Comparison of ENCODE assay signal across 8 cellular contexts in the genomic region with DNA sequence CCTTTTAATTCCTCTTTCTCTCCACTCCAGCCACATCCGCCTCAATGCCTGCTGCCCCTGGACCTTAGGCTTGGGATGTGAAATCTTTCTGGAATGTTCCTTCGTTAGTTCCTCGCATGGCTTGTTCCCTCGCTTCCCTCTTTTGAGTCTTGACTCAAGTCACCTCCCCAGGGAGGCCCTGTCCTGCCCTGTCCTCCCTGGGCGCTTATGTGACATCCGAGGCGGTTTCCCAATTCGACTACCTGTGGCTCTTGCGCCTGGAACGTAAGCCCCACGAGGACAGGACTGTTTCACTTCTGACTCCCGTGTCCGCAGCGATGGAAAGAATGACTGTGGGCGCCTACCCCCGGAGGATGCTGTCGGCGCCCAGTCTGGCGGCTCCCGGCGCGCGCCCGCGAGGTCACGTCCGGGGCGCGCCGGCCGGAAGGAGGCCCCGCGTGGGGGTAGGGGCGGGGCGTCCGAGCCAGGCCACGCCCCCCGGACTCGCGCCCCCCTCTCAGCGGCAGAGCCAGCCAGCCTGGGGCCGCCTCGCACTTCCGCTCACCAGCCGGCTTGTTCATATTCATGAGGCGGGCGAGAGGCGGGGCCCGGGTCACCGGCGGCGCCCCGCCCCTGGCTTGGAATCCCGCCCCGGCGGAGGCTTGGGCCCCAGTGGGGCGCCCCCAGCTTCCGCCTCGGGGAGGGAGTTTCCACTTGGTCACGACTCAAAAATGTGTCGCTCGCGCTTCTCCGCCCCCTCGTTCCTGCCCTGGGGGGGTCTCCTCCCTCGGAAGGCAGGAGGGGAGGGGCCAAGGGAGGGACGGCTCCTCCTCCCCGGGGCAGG. TPM values are rescaled to one million over a fixed set of nuclear protein-coding genes. Genes with fewer than 3 reads are reported as not detected.
DNase-seq lines count a peak whose midpoint lies in the region; ATAC-seq, FAIRE-seq and TF ChIP-seq lines count a peak whose summit lies in the region.

No MANE protein-coding gene starts in this region.

- TF ChIP-seq EP300 in A549 (IDR thresholded peaks at IDR 0.05) = peak in 1 of 2 experiments; percentile 61; a peak in 1 of 5 replicates

- H3K27ac Mint-ChIP-seq in activated CD4-positive, alpha-beta T cell treated with anti-CD3 and anti-CD28 coated beads for 36 hours = peak overlapping the region; percentile 99

- intact Hi-C loops in activated CD4-positive, alpha-beta T cell treated with anti-CD3 and anti-CD28 coated beads for 36 hours (cut with DNase I, micrococcal nuclease) = loop anchor here (1.0 to 5.0 kb wide), 22 partner anchors 8 to 1285 kb away; a partner anchor contains a TSS

- H3K4me3 ChIP-seq in A549 = peak overlapping the region; percentile 88
- H3K4me3 ChIP-seq in coronary artery = peak overlapping the region; percentile 68

- peak overlapping the region; percentile 94 for H3K4me2 ChIP-seq in A549

- no peaks in the 10 kb centered on the region for H3K9me3 ChIP-seq in A549

- peak; percentile 53 for TF ChIP-seq POLR2A in A549 (IDR thresholded peaks at IDR 0.05; ENCODE audit: low read length)

- no peak for TF ChIP-seq CTCF in A549 (IDR thresholded peaks at IDR 0.05)
- no peak for TF ChIP-seq CTCF in coronary artery (IDR thresholded peaks at IDR 0.05)

- DNase-seq in A549 (ENCODE audit: low read depth in 1 of 2, low spot score in 1 of 2) = peak; percentile 87 to 96
- DNase-seq in NCI-H460 (ENCODE audit: extremely low read depth, low read depth) = peak; percentile 93
- peak; percentile 98 for DNase-seq in activated CD4-positive, alpha-beta T cell treated with anti-CD3 and anti-CD28 coated beads for 36 hours
- DNase-seq in coronary artery (ENCODE audit: low spot score) = peak; percentile 96
- peak; percentile 95 for DNase-seq in left lobe of liver (ENCODE audit: low spot score)
- DNase-seq in stimulated activated CD4-positive, alpha-beta T cell treated with anti-CD3 and anti-CD28 coated beads, Interleukin-2, amount 100 ng/mL, for 24 hours = peak; percentile 94 to 95

- peaks cover 28% of the 10 kb centered on the region for H3K36me3 Mint-ChIP-seq in activated CD4-positive, alpha-beta T cell treated with anti-CD3 and anti-CD28 coated beads for 36 hours (ENCODE audit: low read depth)

- H3K4me1 Mint-ChIP-seq in activated CD4-positive, alpha-beta T cell treated with anti-CD3 and anti-CD28 coated beads for 36 hours = peaks cover 30% of the 10 kb centered on the region

- WGBS in A549 (ENCODE audit: missing lambda C conversion rate) = 6% methylated on average over 20 of the region's 68 CpGs

- H3K4me3 Mint-ChIP-seq in activated CD4-positive, alpha-beta T cell treated with anti-CD3 and anti-CD28 coated beads for 36 hours = peak overlapping the region; percentile 96

- H3K4me1 ChIP-seq in A549 = peaks cover 35% of the 10 kb centered on the region

- CTCF ChIA-PET in A549 (lab: Yijun Ruan, JAX) = interaction anchor here (0.6 to 20.1 kb wide), 10 partner anchors 10 to 608 kb away, joined by 3 to 423 read pairs (median 6); a partner anchor contains a TSS
- CTCF ChIA-PET in activated CD4-positive, alpha-beta T cell treated with anti-CD3 and anti-CD28 coated beads for 36 hours (lab: Charles Lee) = interaction anchor here (0.6 to 8.5 kb wide), 12 partner anchors 11 to 384 kb away, joined by 3 to 41 read pairs (median 5); no protein-coding TSS in a partner anchor

- H3K9me3 Mint-ChIP-seq in activated CD4-positive, alpha-beta T cell treated with anti-CD3 and anti-CD28 coated beads for 36 hours (ENCODE audit: low read depth) = peaks cover 5% of the 10 kb centered on the region

- POLR2A ChIA-PET in A549 (lab: Yijun Ruan, JAX) = interaction anchor here (0.6 to 2.1 kb wide), 7 partner anchors 9 to 34 kb away, joined by 3 to 17 read pairs (median 5); a partner anchor contains a TSS
- POLR2A ChIA-PET in activated CD4-positive, alpha-beta T cell treated with anti-CD3 and anti-CD28 coated beads for 36 hours (lab: Charles Lee) = interaction anchor here (0.6 to 3.4 kb wide), 5 partner anchors 8 to 54 kb away, joined by 3 to 12 read pairs (median 5); no protein-coding TSS in a partner anchor

- TF ChIP-seq RAD21 in A549 (conservative IDR thresholded peaks at IDR 0.05 in 1 of 2, IDR thresholded peaks at IDR 0.05 in 1 of 2) = no peak; a peak in 1 of 5 replicates

- peak; percentile 86 to 87 for ATAC-seq in A549
- ATAC-seq in GM18867 (IDR thresholded peaks at IDR 0.05; ENCODE audit: unreplicated experiment) = peak; percentile 89
- ATAC-seq in HG03095 (IDR thresholded peaks at IDR 0.05; ENCODE audit: unreplicated experiment) = peak; percentile 81
- peak; percentile 92 for ATAC-seq in activated CD4-positive, alpha-beta T cell treated with anti-CD3 and anti-CD28 coated beads for 36 hours
- peak; percentile 96 for ATAC-seq in left lobe of liver

- no peak for FAIRE-seq in A549 (lab: Jason Lieb, UNC)

- H3K27ac ChIP-seq in A549 = peak overlapping the region; percentile 90 to 93
- peak overlapping the region; percentile 80 to 87 for H3K27ac ChIP-seq in coronary artery

- no peaks in the 10 kb centered on the region for H3K27me3 Mint-ChIP-seq in activated CD4-positive, alpha-beta T cell treated with anti-CD3 and anti-CD28 coated beads for 36 hours

TF ChIP-seq in A549, 52 proteins besides CTCF, POLR2A, EP300 and RAD21 (continues in another document):
- TF ChIP-seq ZC3H11A (IDR thresholded peaks at IDR 0.05) (no peak), GATA3 (IDR thresholded peaks at IDR 0.05; ENCODE audit: borderline replicate concordance) (peak; percentile 64; the same call in 1 of the 2 replicates), HDAC2 (IDR thresholded peaks at IDR 0.05) (no peak), ZSCAN20 (CRISPR knock-in tag; IDR thresholded peaks at IDR 0.05) (0 out of 2 replicates have a peak, but pooled peaks have one; percentile 28), CEBPB (IDR thresholded peaks at IDR 0.05) (no peak), FOXS1 (CRISPR knock-in tag; IDR thresholded peaks at IDR 0.05) (no peak), HOXB5 (CRISPR knock-in tag; IDR thresholded peaks at IDR 0.05) (no peak), MAZ (IDR thresholded peaks at IDR 0.05; ENCODE audit: borderline replicate concordance, low read depth, low read length) (no peak; the same call in 1 of the 2 replicates), JUN (IDR thresholded peaks at IDR 0.05) (peak; percentile 60 to 66; a peak in 4 of 5 replicates), CHD2 (IDR thresholded peaks at IDR 0.05; ENCODE audit: low read length, partially characterized antibody) (no peak), HOXA7 (CRISPR knock-in tag; IDR thresholded peaks at IDR 0.05) (no peak; the same call in 1 of the 2 replicates), CHD4 (IDR thresholded peaks at IDR 0.05; ENCODE audit: borderline replicate concordance) (no peak), FOSB (CRISPR knock-in tag; IDR thresholded peaks at IDR 0.05) (no peak), RFX5 (IDR thresholded peaks at IDR 0.05) (no peak), HOXB13 (CRISPR knock-in tag; IDR thresholded peaks at IDR 0.05; ENCODE audit: low read depth) (no peak), MAFK (IDR thresholded peaks at IDR 0.05; ENCODE audit: partially characterized antibody) (no peak), FOSL2 (IDR thresholded peaks at IDR 0.05) (no peak), FOSL2 (CRISPR knock-in tag; IDR thresholded peaks at IDR 0.05) (peak; percentile 75), CBX2 (IDR thresholded peaks at IDR 0.05; ENCODE audit: borderline replicate concordance, low read depth) (no peak), SREBF2 (IDR thresholded peaks at IDR 0.05) (no peak), HEYL (CRISPR knock-in tag; IDR thresholded peaks at IDR 0.05) (no peak), ZNF302 (CRISPR knock-in tag; IDR thresholded peaks at IDR 0.05) (no peak), NR3C1 (IDR thresholded peaks at IDR 0.05) (no peak)
- TF ChIP-seq, protein P1, sequence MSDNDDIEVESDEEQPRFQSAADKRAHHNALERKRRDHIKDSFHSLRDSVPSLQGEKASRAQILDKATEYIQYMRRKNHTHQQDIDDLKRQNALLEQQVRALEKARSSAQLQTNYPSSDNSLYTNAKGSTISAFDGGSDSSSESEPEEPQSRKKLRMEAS (IDR thresholded peaks at IDR 0.05) = peak; percentile 58

RNA-seq across cellular contexts. Expression of a gene that starts 8.4 kb away (rescaled TPM):
- polyA plus RNA-seq in A549 (2011; rRNA removed) (5.5 and 6.8 TPM in 2 replicates), A549 (2017; fragmentation: RNase III; extraction: RNeasy Plus Mini Kit Qiagen cat#74134 plus additional on column Dnase treatment) (15.8 to 19.5 TPM (median 16.3 TPM) in 3 replicates)
- polyA plus RNA-seq in A549 (2012; cell fraction: cytosol; rRNA removed) = 20.8 and 29.4 TPM in 2 replicates
- polyA plus RNA-seq in A549 (2012; cell fraction: nucleus; rRNA removed) = 37.1 and 54.5 TPM in 2 replicates
- 3.3 and 6.4 TPM in 2 replicates for polyA minus RNA-seq in A549 (2011; rRNA and poly(A)+ RNA removed)
- 4.3 and 6.3 TPM in 2 replicates for total RNA-seq in NCI-H460 (2014; rRNA removed; shearing (Covaris generic))
- polyA plus RNA-seq in NCI-H460 (2014; cell fraction: nucleus; rRNA removed) = 1.6 and 2.6 TPM in 2 replicates
- under 1 TPM; 0.27 to 0.30 TPM for total RNA-seq in activated CD4-positive, alpha-beta T cell treated with anti-CD3 and anti-CD28 coated beads for 36 hours
- total RNA-seq in left lobe of liver = 1.6 TPM

RNA-seq across cellular contexts. Expression of a gene that starts 34.6 kb away (rescaled TPM):
- polyA plus RNA-seq in A549 (2011; rRNA removed) (7.0 and 7.2 TPM in 2 replicates), A549 (2017; fragmentation: RNase III; extraction: RNeasy Plus Mini Kit Qiagen cat#74134 plus additional on column Dnase treatment) (13.6 to 15.7 TPM (median 14.7 TPM) in 3 replicates)
- 19.1 and 22.2 TPM in 2 replicates for polyA plus RNA-seq in A549 (2012; cell fraction: cytosol; rRNA removed)
- polyA plus RNA-seq in A549 (2012; cell fraction: nucleus; rRNA removed) = 25.1 and 33.1 TPM in 2 replicates
- 30.3 and 41.0 TPM in 2 replicates for polyA minus RNA-seq in A549 (2011; rRNA and poly(A)+ RNA removed)
- 21.1 and 22.0 TPM in 2 replicates for total RNA-seq in NCI-H460 (2014; rRNA removed; shearing (Covaris generic))
- 21.1 and 24.5 TPM in 2 replicates for polyA plus RNA-seq in NCI-H460 (2014; cell fraction: nucleus; rRNA removed)
- 10 to 100 TPM; 31.0 to 42.4 TPM for total RNA-seq in activated CD4-positive, alpha-beta T cell treated with anti-CD3 and anti-CD28 coated beads for 36 hours
- total RNA-seq in left lobe of liver = 5.0 TPM

RNA-seq across cellular contexts. Expression of a gene that starts 43.7 kb away (rescaled TPM):
- 42.5 and 55.1 TPM in 2 replicates for polyA plus RNA-seq in A549 (2011; rRNA removed)
- polyA plus RNA-seq in A549 (2012; cell fraction: cytosol; rRNA removed) = 169 and 194 TPM in 2 replicates
- 144 and 160 TPM in 2 replicates for polyA plus RNA-seq in A549 (2012; cell fraction: nucleus; rRNA removed)
- polyA plus RNA-seq in A549 (2017; fragmentation: RNase III; extraction: RNeasy Plus Mini Kit Qiagen cat#74134 plus additional on column Dnase treatment) = 58.7 to 64.3 TPM (median 59.1 TPM) in 3 replicates
- 9.2 and 9.3 TPM in 2 replicates for polyA minus RNA-seq in A549 (2011; rRNA and poly(A)+ RNA removed)
- total RNA-seq in NCI-H460 (2014; rRNA removed; shearing (Covaris generic)) = 65.7 and 80.6 TPM in 2 replicates
- 212 and 227 TPM in 2 replicates for polyA plus RNA-seq in NCI-H460 (2014; cell fraction: nucleus; rRNA removed)
- 10 to 100 TPM; 62.8 to 67.8 TPM for total RNA-seq in activated CD4-positive, alpha-beta T cell treated with anti-CD3 and anti-CD28 coated beads for 36 hours
- total RNA-seq in left lobe of liver = 41.0 TPM

Comparison
In these comparisons a context has a peak if more than half of its experiments do, and no peak if none do; other contexts are left out.
1. Peak in every context shown above with its lines: DNase-seq, ATAC-seq, H3K4me3 ChIP-seq and H3K27ac ChIP-seq.